8 cellular contexts compared by ENCODE assay signal in genomic region chr12:118371354-118372282, GRCh38. TPM values are rescaled to one million over a fixed set of nuclear protein-coding genes. Genes with fewer than 3 reads are reported as not detected.
DNase-seq lines count a peak whose midpoint lies in the region; ATAC-seq and TF ChIP-seq lines count a peak whose summit lies in the region.

No MANE protein-coding gene starts in this region.

- no peaks in the 10 kb centered on the region for H3K9me3 Mint-ChIP-seq in immature natural killer cell
- no peaks in the 10 kb centered on the region for H3K9me3 Mint-ChIP-seq in stimulated activated effector memory CD8-positive, alpha-beta T cell treated with anti-CD3 and anti-CD28 coated beads, Interleukin-12 subunit alpha, Interleukin-12 subunit beta, amount 100 ng/mL, for 72 hours

- no peak for TF ChIP-seq CTCF in astrocyte of the spinal cord (IDR thresholded peaks at IDR 0.05; ENCODE audit: low read depth, low read length)

- peak overlapping the region in 5 of 6 donors; percentile 71 to 92 (median 84) for H3K27ac Mint-ChIP-seq in immature natural killer cell
- peak overlapping the region; percentile 92 for H3K27ac Mint-ChIP-seq in stimulated activated effector memory CD8-positive, alpha-beta T cell treated with anti-CD3 and anti-CD28 coated beads, Interleukin-12 subunit alpha, Interleukin-12 subunit beta, amount 100 ng/mL, for 72 hours

- peaks cover 4 to 13% (median 12%) of the 10 kb centered on the region in 3 donors for H3K27me3 Mint-ChIP-seq in immature natural killer cell (ENCODE audit: low read depth in 3 of 3)

- no peaks in the 10 kb centered on the region for H3K36me3 Mint-ChIP-seq in immature natural killer cell
- H3K36me3 Mint-ChIP-seq in stimulated activated effector memory CD8-positive, alpha-beta T cell treated with anti-CD3 and anti-CD28 coated beads, Interleukin-12 subunit alpha, Interleukin-12 subunit beta, amount 100 ng/mL, for 72 hours, result peaks cover 14% of the 10 kb centered on the region

- peak overlapping the region; percentile 89 for H3K4me3 ChIP-seq in astrocyte of the spinal cord (ENCODE audit: low read depth, low read length)

- in situ Hi-C loops in astrocyte of the spinal cord (cut with HindIII; ENCODE audit: low sequenced_read_pairs), result loop anchor here (10.0 kb wide), 1 partner anchor 187 kb away; no protein-coding TSS in a partner anchor

- H3K4me1 Mint-ChIP-seq in immature natural killer cell, result peaks cover 44 to 61% of the 10 kb centered on the region in 2 donors
- H3K4me1 Mint-ChIP-seq in stimulated activated effector memory CD8-positive, alpha-beta T cell treated with anti-CD3 and anti-CD28 coated beads, Interleukin-12 subunit alpha, Interleukin-12 subunit beta, amount 100 ng/mL, for 72 hours, result peaks cover 39% of the 10 kb centered on the region

- no peak for ATAC-seq in stimulated activated effector memory CD8-positive, alpha-beta T cell treated with anti-CD3 and anti-CD28 coated beads, Interleukin-12 subunit alpha, Interleukin-12 subunit beta, amount 100 ng/mL, for 72 hours

- peak overlapping the region; percentile 92 to 96 (median 94) for H3K4me3 Mint-ChIP-seq in immature natural killer cell
- peak overlapping the region; percentile 94 for H3K4me3 Mint-ChIP-seq in stimulated activated effector memory CD8-positive, alpha-beta T cell treated with anti-CD3 and anti-CD28 coated beads, Interleukin-12 subunit alpha, Interleukin-12 subunit beta, amount 100 ng/mL, for 72 hours

- peak; percentile 47 for DNase-seq in ELF-1 (ENCODE audit: low read depth, low spot score)
- DNase-seq in NCI-H69 (lab: John Stamatoyannopoulos, UW), result peak; percentile 33
- no peak for DNase-seq in astrocyte of the spinal cord (ENCODE audit: low read depth, low spot score)
- no peak for DNase-seq in immature natural killer cell
- peak; percentile 9 to 59 for DNase-seq in stimulated activated effector memory CD8-positive, alpha-beta T cell treated with anti-CD3 and anti-CD28 coated beads, Interleukin-12 subunit alpha, Interleukin-12 subunit beta, amount 100 ng/mL, for 72 hours (ENCODE audit: low spot score in 2 of 2)
- DNase-seq in NCI-H2196 (lab: John Stamatoyannopoulos, UW; ENCODE audit: unreplicated experiment), result no peak
- no peak for DNase-seq in SHP77 (lab: John Stamatoyannopoulos, UW)
- no peak for DNase-seq in activated CD4-positive, CD25-positive, alpha-beta regulatory T cell (lab: John Stamatoyannopoulos, UW)

RNA-seq across cellular contexts. Expression of gene TAOK3, which starts 1.1 kb away (rescaled TPM):
- 100 to 1,000 TPM in 1 of 3 donors, 10 to 100 TPM in 2; 62.1 to 162 (median 75.4) TPM for polyA plus RNA-seq in immature natural killer cell

RNA-seq across cellular contexts. Expression of gene SUDS3, which starts 4.7 kb away (rescaled TPM):
- 10 to 100 TPM; 12.2 to 13.0 (median 12.5) TPM for polyA plus RNA-seq in immature natural killer cell

Comparison
In these comparisons a context has a peak if more than half of its experiments do, and no peak if none do; other contexts are left out.
1. DNase-seq: peak in ELF-1 (single experiment), NCI-H69 (single experiment) and stimulated activated effector memory CD8-positive, alpha-beta T cell treated with anti-CD3 and anti-CD28 coated beads, Interleukin-12 subunit alpha, Interleukin-12 subunit beta, amount 100 ng/mL, for 72 hours (2 of 2); none in astrocyte of the spinal cord (single experiment), immature natural killer cell (0 of 3), NCI-H2196 (single experiment), SHP77 (0 of 2) and activated CD4-positive, CD25-positive, alpha-beta regulatory T cell (0 of 4).